8 cellular contexts compared by ENCODE assay signal in the genomic region with DNA sequence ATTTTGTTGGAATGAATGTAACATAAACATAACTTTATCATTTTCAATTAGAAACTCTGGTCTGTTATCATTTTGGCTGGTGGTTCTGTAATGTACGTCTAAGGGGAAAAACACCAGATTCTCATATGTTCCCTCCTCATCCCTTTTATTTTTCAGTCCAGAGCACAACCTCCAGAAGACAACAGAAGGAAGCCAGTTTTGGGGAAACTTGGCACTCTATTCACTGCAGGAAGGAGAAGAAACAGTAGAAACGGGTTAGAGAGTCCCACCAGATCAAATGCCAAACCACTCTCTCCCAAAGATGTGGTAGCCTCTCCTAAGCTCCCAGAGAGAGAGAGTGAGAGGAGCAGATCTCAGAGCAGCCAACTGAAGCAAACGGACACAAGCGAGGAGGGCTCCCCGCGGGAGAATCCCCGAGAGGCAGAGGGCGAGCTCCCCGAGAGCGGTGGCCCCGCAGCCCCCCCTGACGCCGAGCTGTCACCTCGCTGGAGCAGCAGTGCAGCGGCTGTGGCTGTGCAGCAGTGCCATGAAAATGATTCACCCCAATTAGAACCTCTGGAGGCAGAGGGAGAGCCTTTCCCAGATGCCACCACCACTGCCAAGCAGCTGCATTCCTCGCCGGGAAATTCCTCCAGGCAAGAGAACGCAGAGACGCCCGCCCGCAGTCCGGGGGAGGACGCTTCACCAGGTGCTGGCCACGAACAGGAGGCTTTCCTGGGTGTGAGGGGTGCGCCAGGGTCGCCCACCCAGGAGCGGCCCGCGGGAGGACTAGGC.
DNase-seq lines count a peak whose midpoint lies in the region; ATAC-seq, FAIRE-seq and TF ChIP-seq lines count a peak whose summit lies in the region.

No MANE protein-coding gene starts in this region.

- H3K4me1 ChIP-seq in endothelial cell of umbilical vein (ENCODE audit: control insufficient read depth, extremely low read depth, insufficient read depth, low read length): peaks cover 33% of the 10 kb centered on the region
- peaks cover 21% of the 10 kb centered on the region for H3K4me1 ChIP-seq in muscle layer of colon (ENCODE audit: insufficient read depth, low read length)
- H3K4me1 ChIP-seq in uterus: peaks cover 0 to 16% of the 10 kb centered on the region in 2 donors

- POLR2A ChIA-PET in activated B cell treated with CpG ODN at 0.5 μM for 24 hours (lab: Charles Lee): interaction anchor here (0.8 to 6.4 kb wide), 20 partner anchors 12 to 466 kb away, joined by 3 to 201 read pairs (median 6); a partner anchor contains a TSS
- POLR2A ChIA-PET in endothelial cell of umbilical vein (lab: Charles Lee): no interaction called here

- no TSS peak for BruUV-seq in endothelial cell of umbilical vein (replicated peaks; lab: Mats Ljungman, UMichigan)

- H3K4me1 Mint-ChIP-seq in activated B cell treated with CpG ODN at 0.5 μM for 24 hours: peaks cover 56% of the 10 kb centered on the region

- ATAC-seq in HG03064 (IDR thresholded peaks at IDR 0.05; ENCODE audit: low read depth, unreplicated experiment): peak; percentile 15
- ATAC-seq in activated B cell treated with CpG ODN at 0.5 μM for 24 hours (ENCODE audit: low read depth): no peak
- ATAC-seq in HG02588 (IDR thresholded peaks at IDR 0.05; ENCODE audit: unreplicated experiment): no peak

- H3K27me3 ChIP-seq in endothelial cell of umbilical vein (ENCODE audit: control insufficient read depth in 2 of 2, insufficient read depth in 2 of 2, low read length in 2 of 2) (peaks cover 29 to 42% of the 10 kb centered on the region in 2 experiments), muscle layer of colon (ENCODE audit: control insufficient read depth in 1 of 2, insufficient read depth in 2 of 2, low read length in 2 of 2) (peaks cover 10 to 44% of the 10 kb centered on the region in 2 donors), uterus (peaks cover 0 to 10% of the 10 kb centered on the region in 2 donors)

- no peaks in the 10 kb centered on the region for H3K79me2 ChIP-seq in endothelial cell of umbilical vein (ENCODE audit: control insufficient read depth, insufficient read depth, low read length)

- intact Hi-C loops in activated B cell treated with CpG ODN at 0.5 μM for 24 hours (cut with micrococcal nuclease) (loop anchor here (1.0 to 10.0 kb wide), 12 partner anchors 9 to 517 kb away; a partner anchor contains a TSS), endothelial cell of umbilical vein (cut with micrococcal nuclease) (loop anchor here (1.0 to 5.0 kb wide), 6 partner anchors 36 to 519 kb away; a partner anchor contains a TSS), uterus (cut with DNase I; ENCODE audit: low total_unique reads) (no loop called here)

- peak overlapping the region; percentile 84 for H3K4me2 ChIP-seq in endothelial cell of umbilical vein (ENCODE audit: insufficient read depth, low read length)

- peak overlapping the region; percentile 74 for H3K27ac Mint-ChIP-seq in activated B cell treated with CpG ODN at 0.5 μM for 24 hours

- H3K27ac ChIP-seq in endothelial cell of umbilical vein (ENCODE audit: insufficient read depth, low read depth, low read length) (no peak overlapping the region), muscle layer of colon (ENCODE audit: low read depth, low read length) (peak overlapping the region; percentile 61), uterus (peak overlapping the region; percentile 69 to 82)

- peaks cover 4% of the 10 kb centered on the region for H3K36me3 Mint-ChIP-seq in activated B cell treated with CpG ODN at 0.5 μM for 24 hours (ENCODE audit: low read depth)

- H3K9me3 ChIP-seq in endothelial cell of umbilical vein (replicated peaks; ENCODE audit: control insufficient read depth, insufficient read depth, low read length) (no peaks in the 10 kb centered on the region), muscle layer of colon (ENCODE audit: low read length) (no peaks in the 10 kb centered on the region), uterus (no peaks in the 10 kb centered on the region)

- dilution Hi-C loops in endothelial cell of umbilical vein (cut with MboI; ENCODE audit: extremely low pct_ligation_motif_present, low sequenced_read_pairs): no loop called here

- FAIRE-seq in endothelial cell of umbilical vein (lab: Jason Lieb, UNC): no peak

- peak overlapping the region; percentile 97 for H3K4me3 Mint-ChIP-seq in activated B cell treated with CpG ODN at 0.5 μM for 24 hours

- DNase-seq in activated B cell treated with CpG ODN at 0.5 μM for 24 hours: peak; percentile 34
- DNase-seq in endothelial cell of umbilical vein (ENCODE audit: low read depth, low spot score): peak; percentile 26
- peak in 1 of 2 donors; percentile 16 for DNase-seq in uterus
- DNase-seq in DMS153 treated with DMSO at 0.1 percent for 48 hours (lab: John Stamatoyannopoulos, UW; ENCODE audit: unreplicated experiment): no peak

- no peak for TF ChIP-seq CTCF in activated B cell treated with CpG ODN at 0.5 μM for 24 hours (IDR thresholded peaks at IDR 0.05)
- no peak for TF ChIP-seq CTCF in endothelial cell of umbilical vein (IDR thresholded peaks at IDR 0.05; ENCODE audit: extremely low read depth in 1 of 2, insufficient read depth in 1 of 2, low read depth in 1 of 2, low read length in 2 of 2)
- TF ChIP-seq CTCF in uterus (IDR thresholded peaks at IDR 0.05): no peak

- H3K4me3 ChIP-seq in GM08714 (ENCODE audit: low read length) (peak overlapping the region; percentile 84), endothelial cell of umbilical vein (replicated peaks in 1 of 3; ENCODE audit: insufficient read depth in 1 of 3, low read depth in 1 of 3, low read length in 3 of 3) (peak overlapping the region; percentile 70 to 79 (median 78)), muscle layer of colon (ENCODE audit: low read depth in 1 of 2, low read length in 2 of 2) (peak overlapping the region; percentile 78 to 96), uterus (peak overlapping the region; percentile 58 to 77)

- no peaks in the 10 kb centered on the region for H3K9me3 Mint-ChIP-seq in activated B cell treated with CpG ODN at 0.5 μM for 24 hours

- CTCF ChIA-PET in activated B cell treated with CpG ODN at 0.5 μM for 24 hours (lab: Charles Lee) (interaction anchor here (0.6 to 6.5 kb wide), 21 partner anchors 8 to 468 kb away, joined by 3 to 94 read pairs (median 7); a partner anchor contains a TSS), endothelial cell of umbilical vein (lab: Charles Lee) (interaction anchor here (0.7 to 6.9 kb wide), 27 partner anchors 11 to 519 kb away, joined by 3 to 62 read pairs (median 5); no protein-coding TSS in a partner anchor)

- TF ChIP-seq POLR2A in endothelial cell of umbilical vein (IDR thresholded peaks at IDR 0.05; ENCODE audit: low read depth, low read length): no peak
- no peak for TF ChIP-seq POLR2A in uterus (IDR thresholded peaks at IDR 0.05)

- H4K20me1 ChIP-seq in endothelial cell of umbilical vein (replicated peaks; ENCODE audit: control insufficient read depth, extremely low read depth, insufficient read depth, low read length): no peaks in the 10 kb centered on the region

- peak overlapping the region; percentile 73 for H3K9ac ChIP-seq in endothelial cell of umbilical vein (replicated peaks; ENCODE audit: extremely low read depth, insufficient read depth, low read length)
- no peak overlapping the region for H3K9ac ChIP-seq in muscle layer of colon (ENCODE audit: low read length)

- peak overlapping the region; percentile 91 for H2AFZ ChIP-seq in endothelial cell of umbilical vein (ENCODE audit: low read depth, low read length)

- no peaks in the 10 kb centered on the region for H3K36me3 ChIP-seq in endothelial cell of umbilical vein (ENCODE audit: control insufficient read depth in 2 of 2, extremely low read depth in 1 of 2, insufficient read depth in 2 of 2, low read length in 2 of 2)
- no peaks in the 10 kb centered on the region for H3K36me3 ChIP-seq in muscle layer of colon (ENCODE audit: insufficient read depth, low read length)
- H3K36me3 ChIP-seq in uterus: no peaks in the 10 kb centered on the region

- no peaks in the 10 kb centered on the region for H3K9me1 ChIP-seq in endothelial cell of umbilical vein (replicated peaks; ENCODE audit: control insufficient read depth, extremely low read depth, insufficient read depth, low read length)

- no peaks in the 10 kb centered on the region for H3K27me3 Mint-ChIP-seq in activated B cell treated with CpG ODN at 0.5 μM for 24 hours

TF ChIP-seq in endothelial cell of umbilical vein, 7 proteins besides CTCF, POLR2A, EP300 and RAD21:
- TF ChIP-seq EZH2 (IDR thresholded peaks at IDR 0.05; ENCODE audit: borderline replicate concordance, low read depth, low read length, severe bottlenecking): peak; percentile 3
- TF ChIP-seq MYC (IDR thresholded peaks at IDR 0.05; ENCODE audit: low read depth, low read length): no peak
- no peak for TF ChIP-seq FOS (IDR thresholded peaks at IDR 0.05; ENCODE audit: borderline replicate concordance, insufficient read depth, low read length)
